In the genomic region with DNA sequence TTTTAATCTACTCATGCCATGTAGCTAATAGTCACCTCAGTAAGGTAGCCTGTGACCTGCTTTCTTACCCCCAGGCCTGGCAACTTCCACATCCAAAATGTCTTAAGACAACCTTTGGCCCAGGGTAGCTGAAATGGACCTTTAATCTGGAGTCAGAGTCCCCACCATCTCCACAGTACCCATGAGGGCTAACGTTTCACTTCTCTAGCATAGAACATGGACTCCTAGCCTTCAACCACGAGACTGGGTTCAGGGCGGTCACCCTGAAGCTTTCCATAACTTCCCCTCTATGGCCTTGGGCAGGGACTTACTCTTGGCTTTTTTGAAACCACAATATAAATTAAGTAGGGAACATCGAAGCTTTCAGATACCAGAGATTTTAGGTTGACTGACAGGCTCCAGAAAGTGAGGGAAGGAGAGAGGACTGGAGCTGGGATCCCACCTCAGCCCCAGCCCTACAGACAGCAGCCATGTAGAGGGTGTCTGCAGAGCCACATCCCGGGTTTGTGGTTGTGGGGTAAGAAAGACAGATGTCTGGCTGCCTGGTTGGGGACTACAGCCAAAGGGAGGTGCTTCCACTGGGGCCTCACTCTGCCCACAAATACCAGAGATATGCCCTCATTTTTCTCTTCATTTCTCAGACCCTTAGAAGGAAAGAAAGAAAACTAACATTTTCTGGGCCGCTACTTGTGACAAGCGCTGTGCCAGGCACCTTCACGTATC, we compare ENCODE assay signal across 9 cellular contexts. TPM values are rescaled to one million over a fixed set of nuclear protein-coding genes. Genes with fewer than 3 reads are reported as not detected.
A peak's percentile ranks its signal among the peaks of the same experiment; 100 is the strongest.
DNase-seq lines count a peak whose midpoint lies in the region; ATAC-seq and TF ChIP-seq lines count a peak whose summit lies in the region.
"Had no signal": no experiment of that assay in that cellular context is flagged by ENCODE, and none has a peak within 500 bp of the region (broad histone marks: within the 10 kb centered on the region; RNA-seq: fewer than 3 reads in every experiment).

No MANE protein-coding gene starts in this region.

- peak overlapping the region; percentile 61 for H3K27ac Mint-ChIP-seq in activated naive CD8-positive, alpha-beta T cell treated with anti-CD3 and anti-CD28 coated beads, Interleukin-2, amount 50 U/mL, for 24 hours
- H3K27ac Mint-ChIP-seq in memory B cell = no peak overlapping the region

- H3K4me3 ChIP-seq in left ventricle myocardium inferior = peak overlapping the region; percentile 98
- H3K4me3 ChIP-seq in uterus = peak overlapping the region in 1 of 2 donors; percentile 67

- H3K9me3 ChIP-seq in left ventricle myocardium inferior (replicated peaks) (no peaks in the 10 kb centered on the region), uterus (no peaks in the 10 kb centered on the region)

- H3K27me3 ChIP-seq in left ventricle myocardium inferior (ENCODE audit: low read depth) (no peaks in the 10 kb centered on the region), uterus (no peaks in the 10 kb centered on the region)

- TF ChIP-seq POLR2A in uterus (IDR thresholded peaks at IDR 0.05) = no peak

- TF ChIP-seq CTCF in left ventricle myocardium inferior (IDR thresholded peaks at IDR 0.05; ENCODE audit: borderline replicate concordance) = no peak
- TF ChIP-seq CTCF in uterus (IDR thresholded peaks at IDR 0.05) = no peak

- no peaks in the 10 kb centered on the region for H3K9me3 Mint-ChIP-seq in activated naive CD8-positive, alpha-beta T cell treated with anti-CD3 and anti-CD28 coated beads, Interleukin-2, amount 50 U/mL, for 24 hours
- no peaks in the 10 kb centered on the region for H3K9me3 Mint-ChIP-seq in memory B cell

- H3K36me3 Mint-ChIP-seq in activated naive CD8-positive, alpha-beta T cell treated with anti-CD3 and anti-CD28 coated beads, Interleukin-2, amount 50 U/mL, for 24 hours (ENCODE audit: low read depth) = peaks cover 7% of the 10 kb centered on the region
- H3K36me3 Mint-ChIP-seq in memory B cell = peaks cover 3% of the 10 kb centered on the region

- intact Hi-C loops in left ventricle myocardium inferior (cut with micrococcal nuclease) = no loop called here
- intact Hi-C loops in left cardiac atrium (cut with DNase I) = no loop called here
- intact Hi-C loops in uterus (cut with DNase I; ENCODE audit: low total_unique reads) = no loop called here

- H3K27me3 Mint-ChIP-seq in activated naive CD8-positive, alpha-beta T cell treated with anti-CD3 and anti-CD28 coated beads, Interleukin-2, amount 50 U/mL, for 24 hours = no peaks in the 10 kb centered on the region
- H3K27me3 Mint-ChIP-seq in memory B cell = no peaks in the 10 kb centered on the region

- DNase-seq in left ventricle myocardium inferior (no peak), left cardiac atrium (no peak), memory B cell (ENCODE audit: low spot score in 2 of 2) (no peak), uterus (no peak), C1 segment of cervical spinal cord (lab: John Stamatoyannopoulos, UW) (no peak), NCI-H345 treated with DMSO at 0.1 percent for 48 hours (lab: John Stamatoyannopoulos, UW; ENCODE audit: unreplicated experiment) (no peak), cerebellar cortex (ENCODE audit: low spot score) (no peak)
- peak; percentile 53 for DNase-seq in activated naive CD8-positive, alpha-beta T cell treated with anti-CD3 and anti-CD28 coated beads, Interleukin-2, amount 50 U/mL, for 24 hours

- H3K27ac ChIP-seq in left ventricle myocardium inferior (replicated peaks) (peak overlapping the region; percentile 93), uterus (peak overlapping the region; percentile 63 to 81)
- H3K27ac ChIP-seq: SK-N-MC had no signal

- ATAC-seq in left cardiac atrium (no peak), memory B cell (ENCODE audit: low read depth) (no peak)
- peak; percentile 57 for ATAC-seq in activated naive CD8-positive, alpha-beta T cell treated with anti-CD3 and anti-CD28 coated beads, Interleukin-2, amount 50 U/mL, for 24 hours

- peaks cover 71% of the 10 kb centered on the region for H3K4me1 Mint-ChIP-seq in activated naive CD8-positive, alpha-beta T cell treated with anti-CD3 and anti-CD28 coated beads, Interleukin-2, amount 50 U/mL, for 24 hours
- peaks cover 43% of the 10 kb centered on the region for H3K4me1 Mint-ChIP-seq in memory B cell

- peak overlapping the region; percentile 75 for H3K4me3 Mint-ChIP-seq in activated naive CD8-positive, alpha-beta T cell treated with anti-CD3 and anti-CD28 coated beads, Interleukin-2, amount 50 U/mL, for 24 hours
- H3K4me3 Mint-ChIP-seq in memory B cell = peak overlapping the region; percentile 19

- H3K36me3 ChIP-seq in left ventricle myocardium inferior = no peaks in the 10 kb centered on the region
- H3K36me3 ChIP-seq in uterus = no peaks in the 10 kb centered on the region

- peaks cover 84% of the 10 kb centered on the region for H3K4me1 ChIP-seq in left ventricle myocardium inferior
- peaks cover 0 to 4% of the 10 kb centered on the region in 2 donors for H3K4me1 ChIP-seq in uterus

RNA-seq across cellular contexts. Expression of a gene that starts 2.6 kb away (rescaled TPM):
- total RNA-seq in left ventricle myocardium inferior (5.8 TPM), left cardiac atrium (10 to 100 TPM; 11.9 to 12.3 TPM), uterus (10 to 100 TPM in 2 of 4 donors, 1 to 10 TPM in 2; 2.8 to 33.6 (median 10.0) TPM)

RNA-seq across cellular contexts. Expression of a gene that starts 32.5 kb away (rescaled TPM):
- total RNA-seq in left ventricle myocardium inferior (89.2 TPM), left cardiac atrium (100 to 1,000 TPM in 1 of 2 donors, 10 to 100 TPM in 1; 94.3 to 105 TPM), uterus (100 to 1,000 TPM in 1 of 4 donors, 10 to 100 TPM in 3; 19.5 to 185 (median 40.2) TPM)

RNA-seq across cellular contexts. Expression of a gene that starts 32.6 kb away (rescaled TPM):
- total RNA-seq in left ventricle myocardium inferior (0.58 TPM), left cardiac atrium (under 1 TPM; 0.65 to 0.84 TPM), uterus (1 to 10 TPM in 3 of 4 donors, not detected in 1; 2.9 to 6.8 (median 4.6) TPM)

RNA-seq across cellular contexts. Expression of a gene that starts 34.9 kb away (rescaled TPM):
- total RNA-seq in left ventricle myocardium inferior (6.5 TPM), left cardiac atrium (1 to 10 TPM; 7.4 to 9.4 TPM), uterus (10 to 100 TPM; 15.8 to 67.1 (median 27.7) TPM)

RNA-seq across cellular contexts. Expression of a gene that starts 57.5 kb away (rescaled TPM):
- total RNA-seq in left ventricle myocardium inferior (not detected), left cardiac atrium (1 to 10 TPM in 1 of 2 donors, under 1 TPM in 1; 0.56 to 1.4 TPM), uterus (1 to 10 TPM in 1 of 4 donors, under 1 TPM in 2, not detected in 1; 0.76 to 8.8 (median 0.76) TPM)
